35 cellular contexts compared by ENCODE assay signal in genomic region chr1:109056064-109056463, GRCh38. TPM values are rescaled to one million over a fixed set of nuclear protein-coding genes. Genes with fewer than 3 reads are reported as not detected.
"Had no signal": no experiment of that assay in that cellular context is flagged by ENCODE, and none has a peak within 500 bp of the region (broad histone marks: within the 10 kb centered on the region; RNA-seq: fewer than 3 reads in every experiment).

No MANE protein-coding gene starts in this region.

- H3K27ac ChIP-seq: adrenal gland, ascending aorta, body of pancreas, brain microvascular endothelial cell, breast epithelium, cardiac muscle cell had no signal

- H3K4me1 ChIP-seq: adrenal gland, ascending aorta, breast epithelium had no signal

- ATAC-seq: activated naive CD4-positive, alpha-beta T cell treated with anti-CD3 and anti-CD28 coated beads, Interleukin-2, amount 50 U/mL, for 72 hours; activated naive CD8-positive, alpha-beta T cell treated with anti-CD3 and anti-CD28 coated beads, Interleukin-2, amount 50 U/mL, for 24 hours; activated T-cell treated with anti-CD3 and anti-CD28 coated beads, Interleukin-2, amount 50 U/mL, for 4 hours; activated T-cell treated with anti-CD3 and anti-CD28 coated beads, Interleukin-2, amount 50 U/mL, for 72 hours; activated T-helper 17 cell treated with anti-CD3 and anti-CD28 coated beads, Interleukin-2, amount 50 U/mL, for 72 hours; body of pancreas had no signal

- H3K9me3 ChIP-seq: adrenal gland, ascending aorta, body of pancreas, breast epithelium had no signal

- DNase-seq: activated effector memory CD4-positive, alpha-beta T cell treated with anti-CD3 and anti-CD28 coated beads, Interleukin-2, amount 50 U/mL, for 16 hours; activated effector memory CD4-positive, alpha-beta T cell treated with Interleukin-2 at 50 U/mL for 16 hours; activated gamma-delta T cell; activated gamma-delta T cell treated with Interleukin-2 at 50 U/mL for 16 hours; activated naive CD4-positive, alpha-beta T cell; activated naive CD4-positive, alpha-beta T cell treated with anti-CD3 and anti-CD28 coated beads for 36 hours; activated naive CD4-positive, alpha-beta T cell treated with anti-CD3 and anti-CD28 coated beads, Interleukin-2, amount 10 ng/mL, durations not matched to agents 7 days and 5 days; activated naive CD4-positive, alpha-beta T cell treated with anti-CD3 and anti-CD28 coated beads, Interleukin-2, amount 50 U/mL, for 16 hours; activated naive CD4-positive, alpha-beta T cell treated with Interleukin-2 at 50 U/mL for 16 hours; activated naive CD8-positive, alpha-beta T cell treated with anti-CD3 and anti-CD28 coated beads for 36 hours; activated naive CD8-positive, alpha-beta T cell treated with anti-CD3 and anti-CD28 coated beads, Interleukin-2, amount 10 ng/mL, durations not matched to agents 7 days and 5 days; activated naive CD8-positive, alpha-beta T cell treated with anti-CD3 and anti-CD28 coated beads, Interleukin-2, amount 50 U/mL, for 24 hours; activated T-cell treated with anti-CD3 and anti-CD28 coated beads for 4 hours; activated T-cell treated with anti-CD3 and anti-CD28 coated beads, Interleukin-2, amount 50 U/mL, for 1 hour; activated T-cell treated with anti-CD3 and anti-CD28 coated beads, Interleukin-2, amount 50 U/mL, for 24 hours; activated T-cell treated with anti-CD3 and anti-CD28 coated beads, Interleukin-2, amount 50 U/mL, for 4 hours; activated T-cell treated with anti-CD3 and anti-CD28 coated beads, Interleukin-2, amount 50 U/mL, for 48 hours; activated T-cell treated with anti-CD3 and anti-CD28 coated beads, Interleukin-2, amount 50 U/mL, for 72 hours; adrenal gland; amniotic stem cell; amygdala; anterior cingulate cortex; aorta; body of pancreas; brain microvascular endothelial cell; caudate nucleus; central memory CD4-positive, alpha-beta T cell; cerebellar nuclear complex had no signal

- H3K4me3 ChIP-seq: adrenal gland, ascending aorta, body of pancreas, breast epithelium, cardiac muscle cell had no signal

- FAIRE-seq: astrocyte, bronchial epithelial cell had no signal

- H3K36me3 ChIP-seq: adrenal gland, ascending aorta, brain microvascular endothelial cell, breast epithelium, cardiac muscle cell had no signal

- H3K27me3 ChIP-seq: adrenal gland, ascending aorta, body of pancreas, brain microvascular endothelial cell, breast epithelium, cardiac muscle cell had no signal

RNA-seq across cellular contexts. Expression of gene ELAPOR1, which starts 57.9 kb away (rescaled TPM):
- total RNA-seq: ascending aorta, bronchial epithelial cell, cardiac muscle cell had no signal
- polyA plus RNA-seq: cardiac muscle cell had no signal
